ENCODE assay signal across 1 cellular context in genomic region chr22:23778576-23778900, GRCh38.
TF ChIP-seq lines count a peak whose summit lies in the region.

No MANE protein-coding gene starts in this region.

TF ChIP-seq in IMR-90, 13 proteins besides CTCF, POLR2A, EP300 and RAD21:
- TF ChIP-seq MXI1 (IDR thresholded peaks at IDR 0.05; ENCODE audit: borderline replicate concordance, low read depth, low read length): no peak
- TF ChIP-seq CHD1 (IDR thresholded peaks at IDR 0.05; ENCODE audit: low read depth, low read length): no peak
- no peak for TF ChIP-seq ELK1 (IDR thresholded peaks at IDR 0.05; ENCODE audit: borderline replicate concordance, low read depth, low read length)
- TF ChIP-seq FOS (IDR thresholded peaks at IDR 0.05; ENCODE audit: low read depth, low read length): no peak
- TF ChIP-seq CEBPB (IDR thresholded peaks at IDR 0.05; ENCODE audit: low read depth, low read length): no peak
- no peak for TF ChIP-seq RFX5 (IDR thresholded peaks at IDR 0.05; ENCODE audit: low read depth, low read length)
- TF ChIP-seq BHLHE40 (IDR thresholded peaks at IDR 0.05; ENCODE audit: low read depth, low read length): no peak
- TF ChIP-seq RCOR1 (IDR thresholded peaks at IDR 0.05; ENCODE audit: insufficient replicate concordance, low read length): no peak
- no peak for TF ChIP-seq MAFK (IDR thresholded peaks at IDR 0.05; ENCODE audit: low read depth, low read length)
- TF ChIP-seq NFE2L2 (IDR thresholded peaks at IDR 0.05; ENCODE audit: low read depth, low read length): no peak
- TF ChIP-seq USF2 (IDR thresholded peaks at IDR 0.05; ENCODE audit: low read depth, low read length): no peak
- no peak for TF ChIP-seq MAZ (IDR thresholded peaks at IDR 0.05; ENCODE audit: borderline replicate concordance, low read depth, low read length)
- no peak for TF ChIP-seq SMC3 (IDR thresholded peaks at IDR 0.05; ENCODE audit: low read depth, low read length)
